Comparison of ENCODE assay signal across 14 cellular contexts in genomic region chr11:22668005-22668796, GRCh38. TPM values are rescaled to one million over a fixed set of nuclear protein-coding genes. Genes with fewer than 3 reads are reported as not detected.
DNase-seq lines count a peak whose midpoint lies in the region; ATAC-seq and TF ChIP-seq lines count a peak whose summit lies in the region.
"Had no signal": no experiment of that assay in that cellular context is flagged by ENCODE, and none has a peak within 500 bp of the region (broad histone marks: within the 10 kb centered on the region; RNA-seq: fewer than 3 reads in every experiment).

No MANE protein-coding gene starts in this region.

- TF ChIP-seq CTCF in nephron (IDR thresholded peaks at IDR 0.05; ENCODE audit: unreplicated experiment in 3 of 3) (no peak), breast epithelium (IDR thresholded peaks at IDR 0.05) (no peak), left lung (IDR thresholded peaks at IDR 0.05) (no peak)

- no peak for TF ChIP-seq POLR2A in breast epithelium (IDR thresholded peaks at IDR 0.05)

- H3K4me1 ChIP-seq in breast epithelium, result peaks cover 0 to 6% of the 10 kb centered on the region in 2 donors
- H3K4me1 ChIP-seq in left lung, result peaks cover 0 to 9% of the 10 kb centered on the region in 2 donors

- DNase-seq in breast epithelium (ENCODE audit: low spot score in 2 of 2), result no peak
- no peak for DNase-seq in left lung
- no peak for DNase-seq in activated CD8-positive, alpha-beta memory T cell treated with anti-CD3 and anti-CD28 coated beads, Interleukin-2, amount 10 ng/mL, durations not matched to agents 7 days and 5 days
- DNase-seq: activated T-cell treated with anti-CD3 and anti-CD28 coated beads, Interleukin-2, amount 50 U/mL, for 24 hours; dorsolateral prefrontal cortex; immature natural killer cell; NCI-H1105 treated with DMSO at 0.1 percent for 48 hours; NCI-H82 had no signal

- no peaks in the 10 kb centered on the region for H3K36me3 ChIP-seq in breast epithelium
- H3K36me3 ChIP-seq in left lung, result no peaks in the 10 kb centered on the region

- CTCF ChIA-PET in activated CD8-positive, alpha-beta memory T cell treated with anti-CD3 and anti-CD28 coated beads, Interleukin-2, amount 10 ng/mL, durations not matched to agents 7 days and 5 days (lab: Charles Lee), result no interaction called here

- H3K9me3 ChIP-seq in breast epithelium, result no peaks in the 10 kb centered on the region
- H3K9me3 ChIP-seq in left lung, result no peaks in the 10 kb centered on the region

- no peaks in the 10 kb centered on the region for H3K36me3 Mint-ChIP-seq in nephron (ENCODE audit: low read depth)
- no peaks in the 10 kb centered on the region for H3K36me3 Mint-ChIP-seq in activated CD8-positive, alpha-beta memory T cell treated with anti-CD3 and anti-CD28 coated beads, Interleukin-2, amount 10 ng/mL, durations not matched to agents 7 days and 5 days

- peaks cover 22% of the 10 kb centered on the region for H3K4me1 Mint-ChIP-seq in nephron
- H3K4me1 Mint-ChIP-seq in activated CD8-positive, alpha-beta memory T cell treated with anti-CD3 and anti-CD28 coated beads, Interleukin-2, amount 10 ng/mL, durations not matched to agents 7 days and 5 days, result peaks cover 6% of the 10 kb centered on the region

- peak; percentile 42 for ATAC-seq in GM18511 (IDR thresholded peaks at IDR 0.05; ENCODE audit: unreplicated experiment)
- peak; percentile 29 for ATAC-seq in GM21381 (IDR thresholded peaks at IDR 0.05; ENCODE audit: unreplicated experiment)
- ATAC-seq in HG03354 (IDR thresholded peaks at IDR 0.05; ENCODE audit: poor library complexity, severe bottlenecking, unreplicated experiment), result peak; percentile 25
- no peak for ATAC-seq in left lung
- ATAC-seq in HG02642 (IDR thresholded peaks at IDR 0.05; ENCODE audit: poor library complexity, unreplicated experiment), result no peak
- no peak for ATAC-seq in activated CD8-positive, alpha-beta memory T cell treated with anti-CD3 and anti-CD28 coated beads, Interleukin-2, amount 10 ng/mL, durations not matched to agents 7 days and 5 days

- H3K4me3 Mint-ChIP-seq in nephron, result peak overlapping the region; percentile 89 to 90 (median 90)
- no peak overlapping the region for H3K4me3 Mint-ChIP-seq in activated CD8-positive, alpha-beta memory T cell treated with anti-CD3 and anti-CD28 coated beads, Interleukin-2, amount 10 ng/mL, durations not matched to agents 7 days and 5 days

- peak overlapping the region; percentile 75 to 81 (median 80) for H3K27ac Mint-ChIP-seq in nephron
- no peak overlapping the region for H3K27ac Mint-ChIP-seq in activated CD8-positive, alpha-beta memory T cell treated with anti-CD3 and anti-CD28 coated beads, Interleukin-2, amount 10 ng/mL, durations not matched to agents 7 days and 5 days
- H3K27ac Mint-ChIP-seq: activated T-cell treated with anti-CD3 and anti-CD28 coated beads, Interleukin-2, amount 50 U/mL, for 24 hours; immature natural killer cell had no signal

- H3K27me3 Mint-ChIP-seq in nephron (ENCODE audit: low read depth), result peaks cover 12% of the 10 kb centered on the region
- peaks cover 72% of the 10 kb centered on the region for H3K27me3 Mint-ChIP-seq in activated CD8-positive, alpha-beta memory T cell treated with anti-CD3 and anti-CD28 coated beads, Interleukin-2, amount 10 ng/mL, durations not matched to agents 7 days and 5 days

- H3K27ac ChIP-seq in breast epithelium, result no peak overlapping the region
- no peak overlapping the region for H3K27ac ChIP-seq in left lung
- H3K27ac ChIP-seq: C4-2B had no signal

- peaks cover 0 to 21% of the 10 kb centered on the region in 2 donors for H3K27me3 ChIP-seq in breast epithelium
- peaks cover 13 to 67% of the 10 kb centered on the region in 2 donors for H3K27me3 ChIP-seq in left lung
- H3K27me3 ChIP-seq: dorsolateral prefrontal cortex had no signal

- no peaks in the 10 kb centered on the region for H3K9me3 Mint-ChIP-seq in nephron
- H3K9me3 Mint-ChIP-seq in activated CD8-positive, alpha-beta memory T cell treated with anti-CD3 and anti-CD28 coated beads, Interleukin-2, amount 10 ng/mL, durations not matched to agents 7 days and 5 days (ENCODE audit: low read depth), result no peaks in the 10 kb centered on the region
- H3K9me3 Mint-ChIP-seq: activated T-cell treated with anti-CD3 and anti-CD28 coated beads, Interleukin-2, amount 50 U/mL, for 24 hours had no signal

- intact Hi-C loops in breast epithelium (cut with DNase I; ENCODE audit: low total_unique reads) (no loop called here), left lung (cut with DNase I) (no loop called here)

- H3K4me3 ChIP-seq in breast epithelium (no peak overlapping the region), left lung (no peak overlapping the region)

RNA-seq across cellular contexts. Expression of gene GAS2, which starts 1.8 kb away (rescaled TPM):
- 10 to 100 TPM in 2 of 3 donors, under 1 TPM in 1; 0.96 to 22.1 (median 10.2) TPM for total RNA-seq in breast epithelium
- 1 to 10 TPM in 1 of 2 donors, under 1 TPM in 1; 0.96 to 2.1 TPM for total RNA-seq in left lung
- total RNA-seq in activated CD8-positive, alpha-beta memory T cell treated with anti-CD3 and anti-CD28 coated beads, Interleukin-2, amount 10 ng/mL, durations not matched to agents 7 days and 5 days, result 1 to 10 TPM; 1.3 to 2.0 TPM

RNA-seq across cellular contexts. Expression of gene FANCF, which starts 42.6 kb away (rescaled TPM):
- total RNA-seq in breast epithelium (10 to 100 TPM in 1 of 3 donors, 1 to 10 TPM in 2; 3.5 to 12.1 (median 9.2) TPM), left lung (1 to 10 TPM; 8.7 to 9.5 TPM)
- total RNA-seq in activated CD8-positive, alpha-beta memory T cell treated with anti-CD3 and anti-CD28 coated beads, Interleukin-2, amount 10 ng/mL, durations not matched to agents 7 days and 5 days, result 10 to 100 TPM; 15.6 to 18.0 TPM

Comparison
In these comparisons a context has a peak if more than half of its experiments do, and no peak if none do; other contexts are left out.
1. ATAC-seq: peak in GM18511 (single experiment), GM21381 (single experiment) and HG03354 (single experiment); none in left lung (single experiment), HG02642 (single experiment) and activated CD8-positive, alpha-beta memory T cell treated with anti-CD3 and anti-CD28 coated beads, Interleukin-2, amount 10 ng/mL, durations not matched to agents 7 days and 5 days (single experiment).